1 cellular context compared by ENCODE assay signal in genomic region chr16:21554795-21555585, GRCh38.
TF ChIP-seq lines count a peak whose summit lies in the region.

No MANE protein-coding gene starts in this region.

TF ChIP-seq in K562, 482 proteins besides CTCF, POLR2A, EP300 and RAD21 (continued from another document and continues in another):
- no peak for TF ChIP-seq BCLAF1 (IDR thresholded peaks at IDR 0.05; ENCODE audit: borderline replicate concordance in 1 of 2, control insufficient read depth in 1 of 2, low read depth in 2 of 2, low read length in 1 of 2)
- no peak for TF ChIP-seq ARNT (IDR thresholded peaks at IDR 0.05)
- 0 out of 4 replicates have a peak, but pooled peaks of 1 of the 2 experiments have one; percentile 12 for TF ChIP-seq HDAC1 (IDR thresholded peaks at IDR 0.05)
- no peak for TF ChIP-seq SRSF3 (IDR thresholded peaks at IDR 0.05; ENCODE audit: insufficient read depth, low read length)
- peak; percentile 66 to 78 for TF ChIP-seq NRF1 (conservative IDR thresholded peaks at IDR 0.05 in 1 of 2, IDR thresholded peaks at IDR 0.05 in 1 of 2)
- peak; percentile 62 for TF ChIP-seq GABPB1 (CRISPR knock-in tag; IDR thresholded peaks at IDR 0.05)
- TF ChIP-seq ELF1 (tag; IDR thresholded peaks at IDR 0.05) = peak; percentile 93
- no peak for TF ChIP-seq IFI16 (CRISPR knock-in tag; IDR thresholded peaks at IDR 0.05)
- peak; percentile 56; the same call in 1 of the 2 replicates for TF ChIP-seq ZNF384 (IDR thresholded peaks at IDR 0.05; ENCODE audit: low read depth, low read length)
- TF ChIP-seq CBFA2T2 (conservative IDR thresholded peaks at IDR 0.05) = 0 out of 2 replicates have a peak, but pooled peaks have one; percentile 10
- TF ChIP-seq AFF1 (IDR thresholded peaks at IDR 0.05; ENCODE audit: low read depth in 1 of 2, partially characterized antibody in 2 of 2) = no peak
- TF ChIP-seq ZNF740 (CRISPR knock-in tag; IDR thresholded peaks at IDR 0.05) = no peak
- TF ChIP-seq ZNF740 (tag; IDR thresholded peaks at IDR 0.05) = 0 out of 4 replicates have a peak, but pooled peaks of 1 of the 2 experiments have one; percentile 47
- TF ChIP-seq SIN3B (IDR thresholded peaks at IDR 0.05; ENCODE audit: low read depth) = 0 out of 2 replicates have a peak, but pooled peaks have one; percentile 26
- TF ChIP-seq NCOR1 (IDR thresholded peaks at IDR 0.05) = no peak
- TF ChIP-seq ZNF592 (IDR thresholded peaks at IDR 0.05) = peak; percentile 56; the same call in 1 of the 2 replicates
- no peak for TF ChIP-seq BRCA1 (IDR thresholded peaks at IDR 0.05)
- no peak for TF ChIP-seq BRCA1 (CRISPR knock-in tag; IDR thresholded peaks at IDR 0.05)
- peak; percentile 94 for TF ChIP-seq ARID2 (IDR thresholded peaks at IDR 0.05)
- TF ChIP-seq FOSL1 (tag; conservative IDR thresholded peaks at IDR 0.05) = no peak
- peak; percentile 89; the same call in 1 of the 2 replicates for TF ChIP-seq CTBP1 (IDR thresholded peaks at IDR 0.05; ENCODE audit: borderline replicate concordance)
- peak in 1 of 2 experiments; percentile 67; a peak in 1 of 4 replicates for TF ChIP-seq RCOR1 (IDR thresholded peaks at IDR 0.05; ENCODE audit: borderline replicate concordance in 1 of 2, low read depth in 2 of 2, low read length in 2 of 2)
- peak; percentile 57; the same call in 1 of the 2 replicates for TF ChIP-seq MBD1 (CRISPR knock-in tag; IDR thresholded peaks at IDR 0.05)
- peak; percentile 98 for TF ChIP-seq DEAF1 (CRISPR knock-in tag; IDR thresholded peaks at IDR 0.05)
- TF ChIP-seq SFPQ (IDR thresholded peaks at IDR 0.05; ENCODE audit: low read depth, low read length) = no peak
- 0 out of 2 replicates have a peak, but pooled peaks have one; percentile 42 for TF ChIP-seq REST (CRISPR knock-in tag; IDR thresholded peaks at IDR 0.05; ENCODE audit: low read depth)
- no peak for TF ChIP-seq NFIX (CRISPR knock-in tag; IDR thresholded peaks at IDR 0.05; ENCODE audit: low read depth)
- peak; percentile 79 for TF ChIP-seq EP400 (IDR thresholded peaks at IDR 0.05)
